ENCODE assay signal across 8 cellular contexts in the genomic region with DNA sequence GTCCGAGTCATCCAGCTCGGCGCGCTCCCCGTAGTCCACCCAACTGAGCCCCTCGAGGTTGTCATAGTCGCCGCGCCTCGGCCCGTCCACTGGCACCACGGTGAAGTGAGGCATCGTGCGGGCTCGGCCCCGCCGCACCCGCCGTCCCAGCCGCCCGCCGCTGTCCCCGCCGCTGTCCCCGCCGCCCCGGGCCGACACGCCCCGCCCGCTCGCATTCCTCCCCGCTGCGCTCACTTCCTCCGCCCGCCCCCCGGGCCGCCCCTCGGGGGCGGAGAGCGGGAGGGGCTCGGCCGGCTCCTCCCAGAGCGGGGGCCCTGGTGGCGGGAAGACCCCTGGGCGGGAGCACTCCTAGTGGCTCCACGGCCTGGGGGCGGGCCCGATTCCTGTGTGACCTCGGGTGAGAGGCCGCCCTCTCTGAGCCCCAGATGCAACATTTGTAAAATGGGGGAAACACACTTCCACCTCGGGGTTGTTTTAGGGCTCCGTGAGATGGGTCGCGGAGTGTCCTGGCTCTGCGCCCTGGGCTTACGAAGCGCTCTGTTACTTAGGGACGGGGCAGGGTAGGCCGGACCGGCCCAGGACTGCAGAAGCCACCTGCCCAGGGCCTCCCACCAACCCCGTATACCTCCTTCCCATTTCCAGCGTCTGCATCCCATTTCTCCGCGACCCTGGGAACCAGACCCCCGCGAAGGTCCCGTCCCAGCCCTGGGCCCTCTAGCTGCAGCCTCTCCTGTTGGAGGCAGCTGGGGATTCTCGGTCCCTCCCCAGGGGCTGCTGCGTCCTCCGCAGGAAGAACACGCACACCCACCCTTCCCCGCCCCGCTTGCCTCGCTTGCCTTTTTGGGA. TPM values are rescaled to one million over a fixed set of nuclear protein-coding genes. Genes with fewer than 3 reads are reported as not detected.
DNase-seq lines count a peak whose midpoint lies in the region; ATAC-seq, FAIRE-seq and TF ChIP-seq lines count a peak whose summit lies in the region.

A gene (minus strand): TSS at position 198 of the 846 bp plus-strand sequence. CDS start 84 bp downstream, at position 114.

- peaks cover 9 to 26% (median 17%) of the 10 kb centered on the region in 3 donors for H3K4me1 ChIP-seq in pancreas
- H3K4me1 ChIP-seq in tibial artery, result peaks cover 0 to 46% (median 40%) of the 10 kb centered on the region in 4 donors

- no peak for FAIRE-seq in pancreas (lab: Jason Lieb, UNC)

- peaks cover 24% of the 10 kb centered on the region for H3K4me1 Mint-ChIP-seq in activated naive CD8-positive, alpha-beta T cell (ENCODE audit: low read depth)
- peaks cover 4% of the 10 kb centered on the region for H3K4me1 Mint-ChIP-seq in glutamatergic neuron (ENCODE audit: low read depth, unreplicated experiment)

- no peaks in the 10 kb centered on the region for H3K9me2 ChIP-seq in SU-DHL-6 (replicated peaks; ENCODE audit: insufficient read depth, low read length)

- peak; percentile 68 for ATAC-seq in GM21360 (IDR thresholded peaks at IDR 0.05; ENCODE audit: unreplicated experiment)
- peak; percentile 89 to 95 (median 92) for ATAC-seq in pancreas

- no peaks in the 10 kb centered on the region for H3K9me3 ChIP-seq in SU-DHL-6 (ENCODE audit: insufficient read depth, low read length)
- H3K9me3 ChIP-seq in pancreas, result no peaks in the 10 kb centered on the region
- H3K9me3 ChIP-seq in tibial artery, result no peaks in the 10 kb centered on the region

- no peaks in the 10 kb centered on the region for H3K36me3 ChIP-seq in SU-DHL-6 (ENCODE audit: low read length)
- no peaks in the 10 kb centered on the region for H3K36me3 ChIP-seq in pancreas
- peaks cover 0 to under 1% (median 0%) of the 10 kb centered on the region in 3 donors for H3K36me3 ChIP-seq in tibial artery

- intact Hi-C loops in pancreas (cut with DNase I) (no loop called here), tibial artery (cut with DNase I; ENCODE audit: low total_unique reads) (no loop called here)

- H3K27ac ChIP-seq in SU-DHL-6 (ENCODE audit: low read depth, low read length) (peak within 1 kb of the TSS; percentile 29), pancreas (peak within 1 kb of the TSS; percentile 70 to 84 (median 81)), tibial artery (peak within 1 kb of the TSS; percentile 95 to 96)

- no peaks in the 10 kb centered on the region for H3K9me3 Mint-ChIP-seq in activated naive CD8-positive, alpha-beta T cell (ENCODE audit: low read depth)
- H3K9me3 Mint-ChIP-seq in glutamatergic neuron (ENCODE audit: unreplicated experiment), result peaks cover 3% of the 10 kb centered on the region

- H3K4me3 ChIP-seq in SU-DHL-6 (ENCODE audit: insufficient read depth, low read length, poor library complexity, severe bottlenecking), result peak within 1 kb of the TSS; percentile 61
- peak within 1 kb of the TSS; percentile 80 to 91 (median 88) for H3K4me3 ChIP-seq in pancreas
- H3K4me3 ChIP-seq in tibial artery, result peak within 1 kb of the TSS; percentile 93 to 98

- H3K9ac ChIP-seq in SU-DHL-6 (ENCODE audit: low read length), result peak within 1 kb of the TSS; percentile 69

- H3K27me3 ChIP-seq in SU-DHL-6 (ENCODE audit: low read length), result no peaks in the 10 kb centered on the region
- H3K27me3 ChIP-seq in pancreas, result no peaks in the 10 kb centered on the region
- no peaks in the 10 kb centered on the region for H3K27me3 ChIP-seq in tibial artery

- H3K4me3 Mint-ChIP-seq in activated naive CD8-positive, alpha-beta T cell, result peak within 1 kb of the TSS; percentile 97
- peak within 1 kb of the TSS; percentile 94 for H3K4me3 Mint-ChIP-seq in glutamatergic neuron (ENCODE audit: unreplicated experiment)

- TF ChIP-seq CTCF in SU-DHL-6 (IDR thresholded peaks at IDR 0.05; ENCODE audit: insufficient read depth, low read length, poor library complexity, severe bottlenecking) (no peak), glutamatergic neuron (IDR thresholded peaks at IDR 0.05; ENCODE audit: partially characterized antibody, unreplicated experiment) (no peak), pancreas (IDR thresholded peaks at IDR 0.05) (no peak), tibial artery (IDR thresholded peaks at IDR 0.05) (no peak)

- peaks cover 2% of the 10 kb centered on the region for H3K36me3 Mint-ChIP-seq in activated naive CD8-positive, alpha-beta T cell
- no peaks in the 10 kb centered on the region for H3K36me3 Mint-ChIP-seq in glutamatergic neuron (ENCODE audit: unreplicated experiment)

- H3K27me3 Mint-ChIP-seq in activated naive CD8-positive, alpha-beta T cell, result no peaks in the 10 kb centered on the region
- H3K27me3 Mint-ChIP-seq in glutamatergic neuron (ENCODE audit: unreplicated experiment), result peaks cover 14% of the 10 kb centered on the region

- H2AFZ ChIP-seq in SU-DHL-6 (ENCODE audit: low read depth, low read length, severe bottlenecking), result peak within 1 kb of the TSS; percentile 91

- peak within 1 kb of the TSS; percentile 76 for H3K4me2 ChIP-seq in SU-DHL-6 (ENCODE audit: low read depth, low read length, poor library complexity, severe bottlenecking)

- no peaks in the 10 kb centered on the region for H3F3A ChIP-seq in SU-DHL-6 (ENCODE audit: insufficient read depth)

- no peaks in the 10 kb centered on the region for H4K20me1 ChIP-seq in SU-DHL-6 (ENCODE audit: low read depth, low read length)

- 1% methylated on average over 46 to 75 of the region's 75 CpGs for WGBS in pancreas, 2 donors

- DNase-seq in CMK (ENCODE audit: low read depth) (peak; percentile 66), HUDEP-2 (lab: John Stamatoyannopoulos, UW; ENCODE audit: unreplicated experiment in 76 of 76) (peak in 74 of 76 experiments; percentile 29 to 91 (median 82)), glutamatergic neuron (peak; percentile 64), pancreas (peak; percentile 77 to 92 (median 85)), tibial artery (peak; percentile 84 to 94)

- H3K27ac Mint-ChIP-seq in activated naive CD8-positive, alpha-beta T cell, result peak within 1 kb of the TSS; percentile 95
- peak within 1 kb of the TSS; percentile 34 for H3K27ac Mint-ChIP-seq in glutamatergic neuron (ENCODE audit: unreplicated experiment)

- H3K79me2 ChIP-seq in SU-DHL-6 (ENCODE audit: insufficient read depth, low read length), result no peaks in the 10 kb centered on the region

RNA-seq across cellular contexts. Expression of the gene that starts here (rescaled TPM):
- 19.9 TPM for total RNA-seq in glutamatergic neuron (ENCODE audit: unreplicated experiment)
- total RNA-seq in pancreas, result 10 to 100 TPM; 15.8 to 46.4 (median 27.9) TPM
- polyA plus RNA-seq in pancreas, result 10 to 100 TPM; 21.0 to 44.8 TPM

Comparison
In these comparisons a context has a peak if more than half of its experiments do, and no peak if none do; other contexts are left out.
1. Peak in every context shown above with its lines: DNase-seq, ATAC-seq, H3K4me3 ChIP-seq and H3K27ac ChIP-seq.
2. H3K27ac ChIP-seq: peak in every context shown above with its lines; median percentile 96 in tibial artery; 81 in pancreas; 29 in SU-DHL-6.